In genomic region chr13:48975101-48975925, GRCh38 we compare ENCODE assay signal across 8 cellular contexts. TPM values are rescaled to one million over a fixed set of nuclear protein-coding genes. Genes with fewer than 3 reads are reported as not detected.
DNase-seq lines count a peak whose midpoint lies in the region; ATAC-seq and TF ChIP-seq lines count a peak whose summit lies in the region.

Gene FNDC3A (plus strand): TSS chr13:48975912. CDS start chr13:49006191, 30,279 bp downstream.

- 1% methylated on average over 60 to 63 of the region's 63 CpGs for WGBS in heart right ventricle, 2 donors

- H3K4me3 ChIP-seq in SJCRH30 (peak within 1 kb of the TSS; percentile 98), heart right ventricle (peak within 1 kb of the TSS; percentile 78 to 97 (median 90))

- H3K4me1 ChIP-seq in SJCRH30: 0 out of 2 replicates have a peak, but pooled peaks cover 3% of the 10 kb centered on the region
- peaks cover 0 to 42% (median 31%) of the 10 kb centered on the region in 9 donors for H3K4me1 ChIP-seq in heart right ventricle

- peak; percentile 93 for DNase-seq in COLO668 (lab: John Stamatoyannopoulos, UW; ENCODE audit: unreplicated experiment)
- peak; percentile 84 for DNase-seq in HT-29 (ENCODE audit: low spot score)
- DNase-seq in SJCRH30: peak; percentile 58 to 71
- peak; percentile 66 for DNase-seq in amniotic epithelial cell (ENCODE audit: low read depth)
- peak; percentile 23 to 83 for DNase-seq in heart right ventricle
- DNase-seq in posterior vena cava (ENCODE audit: low spot score): no peak

- intact Hi-C loops in heart right ventricle (cut with DNase I): loop anchor here in 7 of 10 donors (5.0 to 10.0 kb wide), 6 partner anchors 122 to 249 kb away; partner anchors contain the start of gene MLNR (in 1 of the 7)
- intact Hi-C loops in posterior vena cava (cut with DNase I): no loop called here

- 0 out of 2 replicates have a peak, but pooled peaks cover 3% of the 10 kb centered on the region for H3K36me3 ChIP-seq in SJCRH30
- H3K36me3 ChIP-seq in heart right ventricle: no peaks in the 10 kb centered on the region

- TF ChIP-seq CTCF in heart right ventricle (IDR thresholded peaks at IDR 0.05): peak in 2 of 9 donors; percentile 6 to 16

- ATAC-seq in GM19328 (IDR thresholded peaks at IDR 0.05; ENCODE audit: unreplicated experiment) (peak; percentile 10), heart right ventricle (peak; percentile 76 to 87 (median 82)), GM18867 (IDR thresholded peaks at IDR 0.05; ENCODE audit: unreplicated experiment) (no peak)

- peaks cover 14% of the 10 kb centered on the region for H3K9me3 ChIP-seq in SJCRH30 (replicated peaks)
- peaks cover 0 to 32% (median 3%) of the 10 kb centered on the region in 11 donors for H3K9me3 ChIP-seq in heart right ventricle

- H3K27ac ChIP-seq in SJCRH30 (peak within 1 kb of the TSS; percentile 92), heart right ventricle (peak within 1 kb of the TSS; percentile 95 to 99 (median 98))

- H3K27me3 ChIP-seq in SJCRH30 (no peaks in the 10 kb centered on the region), heart right ventricle (no peaks in the 10 kb centered on the region)

RNA-seq across cellular contexts. Expression of gene FNDC3A, which starts in this region (rescaled TPM):
- total RNA-seq in HT-29 (2014; rRNA removed; shearing (Covaris generic)): 14.5 and 19.9 TPM in 2 replicates
- 44.6 and 52.4 TPM in 2 replicates for total RNA-seq in SJCRH30 (2014; rRNA removed; shearing (Covaris generic))
- 10 to 100 TPM; 18.9 to 30.3 (median 23.6) TPM for total RNA-seq in heart right ventricle
- polyA plus RNA-seq in heart right ventricle: 10 to 100 TPM; 11.3 to 20.6 TPM
- 10 to 100 TPM; 49.0 to 52.1 TPM for total RNA-seq in posterior vena cava

Comparison
In these comparisons a context has a peak if more than half of its experiments do, and no peak if none do; other contexts are left out.
1. intact Hi-C loops: an anchor here in heart right ventricle (5.0 to 10.0 kb wide); none called in posterior vena cava.